In genomic region chr2:128768066-128768465, GRCh38 we compare ENCODE assay signal across 25 cellular contexts.
"Had no signal": no experiment of that assay in that cellular context is flagged by ENCODE, and none has a peak within 500 bp of the region (broad histone marks: within the 10 kb centered on the region; RNA-seq: fewer than 3 reads in every experiment).

No MANE protein-coding gene starts in this region.

- H3K4me1 Mint-ChIP-seq: activated CD4-positive, alpha-beta T cell treated with anti-CD3 and anti-CD28 coated beads for 36 hours; activated CD4-positive, alpha-beta T cell treated with anti-CD3 and anti-CD28 coated beads, Interleukin-2, amount 10 ng/mL, durations not matched to agents 24 days and 14 days; activated CD8-positive, alpha-beta memory T cell treated with anti-CD3 and anti-CD28 coated beads, Interleukin-2, amount 10 ng/mL, durations not matched to agents 7 days and 5 days; activated naive CD4-positive, alpha-beta T cell treated with anti-CD3 and anti-CD28 coated beads, Interleukin-2, amount 10 ng/mL, durations not matched to agents 7 days and 5 days; endodermal cell had no signal

- DNase-seq: activated CD4-positive, alpha-beta memory T cell treated with anti-CD3 and anti-CD28 coated beads for 36 hours; activated CD4-positive, alpha-beta T cell treated with anti-CD3 and anti-CD28 coated beads for 36 hours; activated CD4-positive, alpha-beta T cell treated with anti-CD3 and anti-CD28 coated beads, Interleukin-2, amount 10 ng/mL, durations not matched to agents 24 days and 14 days; activated CD4-positive, CD25-positive, alpha-beta regulatory T cell; activated CD4-positive, CD25-positive, alpha-beta regulatory T cell treated with anti-CD3 and anti-CD28 coated beads, Interleukin-2, amount 50 U/mL, for 72 hours; activated CD8-positive, alpha-beta memory T cell treated with anti-CD3 and anti-CD28 coated beads, Interleukin-2, amount 10 ng/mL, durations not matched to agents 7 days and 5 days; activated CD8-positive, alpha-beta memory T cell treated with anti-CD3 and anti-CD28 coated beads, Interleukin-2, amount 50 U/mL, for 4 hours; activated CD8-positive, alpha-beta T cell treated with anti-CD3 and anti-CD28 coated beads, Interleukin-2, amount 10 ng/mL, durations not matched to agents 7 days and 5 days; activated effector memory CD4-positive, alpha-beta T cell treated with anti-CD3 and anti-CD28 coated beads, Interleukin-2, amount 50 U/mL, for 16 hours; activated naive CD4-positive, alpha-beta T cell treated with anti-CD3 and anti-CD28 coated beads, Interleukin-2, amount 10 ng/mL, durations not matched to agents 7 days and 5 days; activated T-cell treated with anti-CD3 and anti-CD28 coated beads, Interleukin-2, amount 50 U/mL, for 1 hour; activated T-cell treated with anti-CD3 and anti-CD28 coated beads, Interleukin-2, amount 50 U/mL, for 48 hours; amniotic stem cell; anterior cingulate cortex; brain microvascular endothelial cell; central memory CD4-positive, alpha-beta T cell; cerebellar nuclear complex; colonic mucosa; effector memory CD4-positive, alpha-beta T cell; endodermal cell; foreskin fibroblast; T-helper 2 cell had no signal

- H3K36me3 ChIP-seq: brain microvascular endothelial cell, colonic mucosa had no signal

- H3K27me3 Mint-ChIP-seq: activated CD8-positive, alpha-beta memory T cell treated with anti-CD3 and anti-CD28 coated beads, Interleukin-2, amount 10 ng/mL, durations not matched to agents 7 days and 5 days; activated naive CD4-positive, alpha-beta T cell treated with anti-CD3 and anti-CD28 coated beads, Interleukin-2, amount 10 ng/mL, durations not matched to agents 7 days and 5 days had no signal

- H3K27me3 ChIP-seq: brain microvascular endothelial cell, colonic mucosa had no signal

- H3K27ac ChIP-seq: brain microvascular endothelial cell, colonic mucosa had no signal

- H3K4me3 Mint-ChIP-seq: activated CD4-positive, alpha-beta memory T cell treated with anti-CD3 and anti-CD28 coated beads for 36 hours; activated CD4-positive, alpha-beta T cell treated with anti-CD3 and anti-CD28 coated beads for 36 hours; activated CD4-positive, alpha-beta T cell treated with anti-CD3 and anti-CD28 coated beads, Interleukin-2, amount 10 ng/mL, durations not matched to agents 24 days and 14 days; activated CD8-positive, alpha-beta memory T cell treated with anti-CD3 and anti-CD28 coated beads, Interleukin-2, amount 10 ng/mL, durations not matched to agents 7 days and 5 days; activated CD8-positive, alpha-beta T cell treated with anti-CD3 and anti-CD28 coated beads, Interleukin-2, amount 10 ng/mL, durations not matched to agents 7 days and 5 days; activated naive CD4-positive, alpha-beta T cell treated with anti-CD3 and anti-CD28 coated beads, Interleukin-2, amount 10 ng/mL, durations not matched to agents 7 days and 5 days; activated T-helper 1 cell treated with anti-CD3 and anti-CD28 coated beads, Interleukin-12 subunit alpha, Interleukin-12 subunit beta, Interleukin-2, Interleukin-4 antibody, amounts not matched to agents 30 ng/mL and 10 ng/mL and 1 ng/mL, durations not matched to agents 14 hours and 24 hours and 36 hours; endodermal cell had no signal

- H3K36me3 Mint-ChIP-seq: activated CD4-positive, alpha-beta memory T cell treated with anti-CD3 and anti-CD28 coated beads for 36 hours; activated CD8-positive, alpha-beta memory T cell treated with anti-CD3 and anti-CD28 coated beads, Interleukin-2, amount 10 ng/mL, durations not matched to agents 7 days and 5 days; activated naive CD4-positive, alpha-beta T cell treated with anti-CD3 and anti-CD28 coated beads, Interleukin-2, amount 10 ng/mL, durations not matched to agents 7 days and 5 days had no signal

- H3K9me3 ChIP-seq: colonic mucosa had no signal

- H3K27ac Mint-ChIP-seq: activated CD4-positive, alpha-beta memory T cell treated with anti-CD3 and anti-CD28 coated beads for 36 hours; activated CD4-positive, alpha-beta T cell treated with anti-CD3 and anti-CD28 coated beads for 36 hours; activated CD4-positive, alpha-beta T cell treated with anti-CD3 and anti-CD28 coated beads, Interleukin-2, amount 10 ng/mL, durations not matched to agents 24 days and 14 days; activated CD8-positive, alpha-beta memory T cell treated with anti-CD3 and anti-CD28 coated beads, Interleukin-2, amount 10 ng/mL, durations not matched to agents 7 days and 5 days; activated CD8-positive, alpha-beta T cell treated with anti-CD3 and anti-CD28 coated beads, Interleukin-2, amount 10 ng/mL, durations not matched to agents 7 days and 5 days; activated naive CD4-positive, alpha-beta T cell treated with anti-CD3 and anti-CD28 coated beads, Interleukin-2, amount 10 ng/mL, durations not matched to agents 7 days and 5 days; activated naive CD4-positive, alpha-beta T cell treated with anti-CD3 and anti-CD28 coated beads, Interleukin-2, amount 50 U/mL, for 72 hours; activated T-helper 1 cell treated with anti-CD3 and anti-CD28 coated beads, Interleukin-12 subunit alpha, Interleukin-12 subunit beta, Interleukin-2, Interleukin-4 antibody, amounts not matched to agents 30 ng/mL and 10 ng/mL and 1 ng/mL, durations not matched to agents 14 hours and 24 hours and 36 hours; activated T-helper 2 cell treated with anti-CD3 and anti-CD28 coated beads, Interferon-gamma antibody, Interleukin-2, Interleukin-4, amounts not matched to agents 10 μg/mL and 5 μg/mL and 100 μg/mL, durations not matched to agents 14 hours and 24 hours and 36 hours; endodermal cell had no signal

- H3K4me3 ChIP-seq: colonic mucosa had no signal

- H3K4me1 ChIP-seq: colonic mucosa had no signal
